In the genomic region with DNA sequence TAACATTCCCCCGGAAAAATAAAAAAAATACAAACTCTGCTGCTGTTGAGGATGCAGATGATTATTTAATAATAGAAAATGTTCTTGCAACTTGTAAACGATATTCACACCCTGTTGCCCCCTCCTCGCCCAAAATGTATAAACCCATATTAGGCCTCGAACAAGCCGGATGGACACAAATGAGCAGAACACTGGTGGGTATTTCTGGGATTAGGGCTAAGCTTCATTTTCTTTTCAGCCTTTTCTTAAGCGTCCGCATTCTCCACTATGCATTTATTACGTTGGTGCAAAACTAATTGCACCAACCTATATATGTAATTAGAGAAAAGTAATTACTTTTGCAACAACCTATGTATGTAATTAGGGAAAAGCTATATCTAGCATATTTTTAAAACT, we compare ENCODE assay signal across 10 cellular contexts. TPM values are rescaled to one million over a fixed set of nuclear protein-coding genes. Genes with fewer than 3 reads are reported as not detected.
DNase-seq lines count a peak whose midpoint lies in the region; ATAC-seq and TF ChIP-seq lines count a peak whose summit lies in the region.
"Had no signal": no experiment of that assay in that cellular context is flagged by ENCODE, and none has a peak within 500 bp of the region (broad histone marks: within the 10 kb centered on the region; RNA-seq: fewer than 3 reads in every experiment).

No MANE protein-coding gene starts in this region.

- no peak overlapping the region for H3K4me2 ChIP-seq in mesendoderm (ENCODE audit: low read length)

- TF ChIP-seq CTCF in brain (conservative IDR thresholded peaks at IDR 0.05) (no peak), tibial artery (IDR thresholded peaks at IDR 0.05) (no peak)

- H3K36me3 ChIP-seq in mesendoderm (ENCODE audit: control insufficient read depth, insufficient read depth, low read length) (no peaks in the 10 kb centered on the region), tibial artery (no peaks in the 10 kb centered on the region)

- H3K79me1 ChIP-seq in mesendoderm (ENCODE audit: low read length) = no peaks in the 10 kb centered on the region

- DNase-seq in activated T-cell treated with anti-CD3 and anti-CD28 coated beads, Interleukin-2, amount 50 U/mL, for 72 hours = no peak
- DNase-seq in activated T-cell treated with anti-CD3 and anti-CD28 coated beads, Interleukin-2, amount 50 U/mL, for 48 hours = no peak
- DNase-seq in mesendoderm = no peak
- no peak for DNase-seq in tibial artery
- DNase-seq in GM19240 (ENCODE audit: insufficient read length, low spot score) = no peak
- DNase-seq in pons (ENCODE audit: low spot score) = no peak
- no peak for DNase-seq in middle frontal gyrus (ENCODE audit: extremely low spot score, low spot score)

- H2BK120ac ChIP-seq in mesendoderm (ENCODE audit: low read depth, low read length) = no peak overlapping the region

- H3K36me3 Mint-ChIP-seq in activated T-cell treated with anti-CD3 and anti-CD28 coated beads, Interleukin-2, amount 50 U/mL, for 72 hours (ENCODE audit: insufficient read depth in 2 of 2) = no peaks in the 10 kb centered on the region
- no peaks in the 10 kb centered on the region for H3K36me3 Mint-ChIP-seq in brain

- H3K18ac ChIP-seq in mesendoderm (ENCODE audit: low read length) = no peak overlapping the region

- no peaks in the 10 kb centered on the region for H3K79me2 ChIP-seq in mesendoderm (ENCODE audit: control insufficient read depth, insufficient read depth, low read length)

- peak overlapping the region; percentile 11 for H3K9ac ChIP-seq in mesendoderm (ENCODE audit: low read length)

- no peaks in the 10 kb centered on the region for H3K9me3 ChIP-seq in tibial artery

- no CpG with 5 or more reads among the region's 8 CpGs for WGBS in mesendoderm (ENCODE audit: extremely low coverage, insufficient coverage, low lambda C conversion rate)

- peaks cover 56% of the 10 kb centered on the region for H3K27me3 Mint-ChIP-seq in activated T-cell treated with anti-CD3 and anti-CD28 coated beads, Interleukin-2, amount 50 U/mL, for 72 hours (ENCODE audit: low read depth)
- peaks cover 4% of the 10 kb centered on the region for H3K27me3 Mint-ChIP-seq in brain

- no peak overlapping the region for H2BK5ac ChIP-seq in mesendoderm (ENCODE audit: low read length)

- no peak overlapping the region for H3K4ac ChIP-seq in mesendoderm (ENCODE audit: low read depth, low read length)

- peak overlapping the region; percentile 64 to 77 for H3K4me3 Mint-ChIP-seq in activated T-cell treated with anti-CD3 and anti-CD28 coated beads, Interleukin-2, amount 50 U/mL, for 72 hours
- H3K4me3 Mint-ChIP-seq in brain = peak overlapping the region; percentile 79 to 91 (median 87)

- no peak for ATAC-seq in activated T-cell treated with anti-CD3 and anti-CD28 coated beads, Interleukin-2, amount 50 U/mL, for 72 hours (replicated peaks in 1 of 2)

- H3K27me3 ChIP-seq in mesendoderm (ENCODE audit: insufficient read depth, low read length, poor library complexity) (no peaks in the 10 kb centered on the region), tibial artery (no peaks in the 10 kb centered on the region)

- H3K27ac ChIP-seq in mesendoderm (ENCODE audit: low read depth, low read length) (no peak overlapping the region), tibial artery (peak overlapping the region; percentile 87 to 91)
- H3K27ac ChIP-seq: C4-2B had no signal

- H3K9me3 Mint-ChIP-seq in activated T-cell treated with anti-CD3 and anti-CD28 coated beads, Interleukin-2, amount 50 U/mL, for 72 hours = no peaks in the 10 kb centered on the region
- H3K9me3 Mint-ChIP-seq in brain = no peaks in the 10 kb centered on the region

- H2AK5ac ChIP-seq in mesendoderm (ENCODE audit: low read length) = no peak overlapping the region

- H3K4me3 ChIP-seq in mesendoderm (ENCODE audit: low read length) (no peak overlapping the region), tibial artery (peak overlapping the region; percentile 61 to 68)

- intact Hi-C loops in tibial artery (cut with DNase I; ENCODE audit: low total_unique reads) = no loop called here

- H4K5ac ChIP-seq in mesendoderm (ENCODE audit: low read length) = no peak overlapping the region

- H3K23ac ChIP-seq in mesendoderm (ENCODE audit: low read length) = no peak overlapping the region

- peak overlapping the region; percentile 53 for H3K56ac ChIP-seq in mesendoderm (ENCODE audit: low read length)

- no peaks in the 10 kb centered on the region for H3K4me1 Mint-ChIP-seq in activated T-cell treated with anti-CD3 and anti-CD28 coated beads, Interleukin-2, amount 50 U/mL, for 72 hours (ENCODE audit: low read depth)
- H3K4me1 Mint-ChIP-seq in brain = peaks cover 33% of the 10 kb centered on the region

- no peak overlapping the region for H2BK15ac ChIP-seq in mesendoderm (replicated peaks; ENCODE audit: low read depth)

- no peak overlapping the region for H3K27ac Mint-ChIP-seq in activated T-cell treated with anti-CD3 and anti-CD28 coated beads, Interleukin-2, amount 50 U/mL, for 72 hours
- H3K27ac Mint-ChIP-seq in brain = peak overlapping the region in 4 of 5 experiments; percentile 85 to 97 (median 92)

- peaks cover 2% of the 10 kb centered on the region for H3K4me1 ChIP-seq in mesendoderm (ENCODE audit: control insufficient read depth, low read depth, low read length)
- peaks cover 0 to 25% (median 6%) of the 10 kb centered on the region in 4 donors for H3K4me1 ChIP-seq in tibial artery

- no peak overlapping the region for H4K8ac ChIP-seq in mesendoderm (ENCODE audit: low read depth, low read length)

RNA-seq across cellular contexts. Expression of a gene that starts 0.3 kb away (rescaled TPM):
- not detected for total RNA-seq in activated T-cell treated with anti-CD3 and anti-CD28 coated beads, Interleukin-2, amount 50 U/mL, for 72 hours
- 6.1 TPM for polyA plus RNA-seq in brain (ENCODE audit: insufficient read depth, low read depth, low replicate concordance)
- polyA plus RNA-seq in mesendoderm (2013, experiment 1 of 2) = 1.5 TPM
- polyA plus RNA-seq in mesendoderm (2013, experiment 2 of 2) = 1.7 TPM

RNA-seq across cellular contexts. Expression of a gene that starts 14.8 kb away (rescaled TPM):
- total RNA-seq in activated T-cell treated with anti-CD3 and anti-CD28 coated beads, Interleukin-2, amount 50 U/mL, for 72 hours = not detected
- polyA plus RNA-seq in brain (ENCODE audit: insufficient read depth, low read depth, low replicate concordance) = not detected
- polyA plus RNA-seq in mesendoderm (2013, experiment 1 of 2) = not detected
- 0.07 TPM for polyA plus RNA-seq in mesendoderm (2013, experiment 2 of 2)
- total RNA-seq: lung had no signal
- polyA plus RNA-seq: lung had no signal

RNA-seq across cellular contexts. Expression of a gene that starts 30.6 kb away (rescaled TPM):
- under 1 TPM; 0.34 to 0.51 TPM for total RNA-seq in activated T-cell treated with anti-CD3 and anti-CD28 coated beads, Interleukin-2, amount 50 U/mL, for 72 hours
- polyA plus RNA-seq in brain (ENCODE audit: insufficient read depth, low read depth, low replicate concordance) = 0.22 TPM
- 36.3 TPM for polyA plus RNA-seq in mesendoderm (2013, experiment 1 of 2)
- polyA plus RNA-seq in mesendoderm (2013, experiment 2 of 2) = 35.0 TPM
